25 cellular contexts compared by ENCODE assay signal in genomic region chr1:187281085-187281484, GRCh38.
"Had no signal": no experiment of that assay in that cellular context is flagged by ENCODE, and none has a peak within 500 bp of the region (broad histone marks: within the 10 kb centered on the region; RNA-seq: fewer than 3 reads in every experiment).

No MANE protein-coding gene starts in this region.

- H3K4me1 ChIP-seq: colonic mucosa, esophagus squamous epithelium, lower lobe of right lung, neural progenitor cell, psoas muscle, sigmoid colon, tibial nerve, upper lobe of right lung, uterus had no signal

- H3K9me3 Mint-ChIP-seq: endodermal cell; nephron; neural progenitor cell; stimulated activated naive B cell treated with anti-CD40 and anti-IgM and Interleukin-4, amounts not matched to agents 10 μg/mL and 1 μg/mL and 100 μg/mL, for 72 hours had no signal

- ATAC-seq: left ventricle myocardium superior; lower lobe of right lung; mucosa of descending colon; naive thymus-derived CD4-positive, alpha-beta T cell; psoas muscle; right cardiac atrium; stimulated activated naive B cell treated with anti-CD40 and anti-IgM and Interleukin-4, amounts not matched to agents 10 μg/mL and 1 μg/mL and 100 μg/mL, for 72 hours; upper lobe of right lung had no signal

- H3K27me3 ChIP-seq: colonic mucosa, esophagus squamous epithelium, neural progenitor cell, sigmoid colon, tibial nerve, upper lobe of right lung, uterus had no signal

- H3K9ac ChIP-seq: neural progenitor cell had no signal

- FAIRE-seq: keratinocyte had no signal

- DNase-seq: colonic mucosa; effector CD8-positive, alpha-beta T cell; endodermal cell; esophagus squamous epithelium; foreskin melanocyte; hypothalamus; left ventricle myocardium superior; lower lobe of right lung; mucosa of descending colon; naive thymus-derived CD4-positive, alpha-beta T cell; psoas muscle; right cardiac atrium; sigmoid colon; stimulated activated CD4-positive, alpha-beta T cell treated with anti-CD3 and anti-CD28 coated beads, Interleukin-15, amount 100 ng/mL, for 24 hours; stimulated activated CD4-positive, alpha-beta T cell treated with anti-CD3 and anti-CD28 coated beads, Interleukin-2, amount 100 ng/mL, for 48 hours; stimulated activated naive B cell treated with anti-CD40 and anti-IgM and Interleukin-4, amounts not matched to agents 10 μg/mL and 1 μg/mL and 100 μg/mL, for 72 hours; upper lobe of right lung; uterus had no signal

- H3K36me3 Mint-ChIP-seq: naive thymus-derived CD4-positive, alpha-beta T cell; neural progenitor cell; stimulated activated naive B cell treated with anti-CD40 and anti-IgM and Interleukin-4, amounts not matched to agents 10 μg/mL and 1 μg/mL and 100 μg/mL, for 72 hours had no signal

- H3K4me3 ChIP-seq: colonic mucosa, esophagus squamous epithelium, lower lobe of right lung, mucosa of descending colon, neural progenitor cell, psoas muscle, sigmoid colon, thoracic aorta, tibial nerve, upper lobe of right lung, uterus had no signal

- H3K4me3 Mint-ChIP-seq: dendritic cell treated with granulocyte-macrophage colony-stimulating factor and Interleukin-4, amounts not matched to agents 40 ng/mL and 50 ng/mL, for 4 days; endodermal cell; naive thymus-derived CD4-positive, alpha-beta T cell; nephron; neural progenitor cell; stimulated activated naive B cell treated with anti-CD40 and anti-IgM and Interleukin-4, amounts not matched to agents 10 μg/mL and 1 μg/mL and 100 μg/mL, for 72 hours; stimulated activated naive CD8-positive, alpha-beta T cell treated with anti-CD3 and anti-CD28 coated beads, Interleukin-15, Interleukin-2, amounts not matched to agents 100 ng/mL and 50 ng/mL, for 24 hours had no signal

- H3K4me2 ChIP-seq: neural progenitor cell had no signal

- H3K27ac ChIP-seq: colonic mucosa, esophagus squamous epithelium, lower lobe of right lung, neural progenitor cell, psoas muscle, sigmoid colon, thoracic aorta, tibial nerve, upper lobe of right lung, uterus had no signal

- H3K4me1 Mint-ChIP-seq: naive thymus-derived CD4-positive, alpha-beta T cell; neural progenitor cell; stimulated activated naive B cell treated with anti-CD40 and anti-IgM and Interleukin-4, amounts not matched to agents 10 μg/mL and 1 μg/mL and 100 μg/mL, for 72 hours had no signal

- H3K27me3 Mint-ChIP-seq: dendritic cell treated with granulocyte-macrophage colony-stimulating factor and Interleukin-4, amounts not matched to agents 40 ng/mL and 50 ng/mL, for 4 days; naive thymus-derived CD4-positive, alpha-beta T cell; stimulated activated naive B cell treated with anti-CD40 and anti-IgM and Interleukin-4, amounts not matched to agents 10 μg/mL and 1 μg/mL and 100 μg/mL, for 72 hours; stimulated activated naive CD8-positive, alpha-beta T cell treated with anti-CD3 and anti-CD28 coated beads, Interleukin-15, Interleukin-2, amounts not matched to agents 100 ng/mL and 50 ng/mL, for 24 hours had no signal

- H3K27ac Mint-ChIP-seq: dendritic cell treated with granulocyte-macrophage colony-stimulating factor and Interleukin-4, amounts not matched to agents 40 ng/mL and 50 ng/mL, for 4 days; endodermal cell; naive thymus-derived CD4-positive, alpha-beta T cell; nephron; neural progenitor cell; stimulated activated naive B cell treated with anti-CD40 and anti-IgM and Interleukin-4, amounts not matched to agents 10 μg/mL and 1 μg/mL and 100 μg/mL, for 72 hours; stimulated activated naive CD8-positive, alpha-beta T cell treated with anti-CD3 and anti-CD28 coated beads, Interleukin-15, Interleukin-2, amounts not matched to agents 100 ng/mL and 50 ng/mL, for 24 hours had no signal

- H2AFZ ChIP-seq: neural progenitor cell had no signal

- H3K9me3 ChIP-seq: colonic mucosa, esophagus squamous epithelium, lower lobe of right lung, psoas muscle, sigmoid colon, thoracic aorta, tibial nerve, upper lobe of right lung, uterus had no signal

- H3K36me3 ChIP-seq: colonic mucosa, esophagus squamous epithelium, lower lobe of right lung, neural progenitor cell, sigmoid colon, thoracic aorta, tibial nerve, upper lobe of right lung, uterus had no signal
